Comparison of ENCODE assay signal across 15 cellular contexts in genomic region chr15:90877315-90877714, GRCh38. TPM values are rescaled to one million over a fixed set of nuclear protein-coding genes. Genes with fewer than 3 reads are reported as not detected.
A peak's percentile ranks its signal among the peaks of the same experiment; 100 is the strongest.
DNase-seq lines count a peak whose midpoint lies in the region; ATAC-seq and TF ChIP-seq lines count a peak whose summit lies in the region.
"Had no signal": no experiment of that assay in that cellular context is flagged by ENCODE, and none has a peak within 500 bp of the region (broad histone marks: within the 10 kb centered on the region; RNA-seq: fewer than 3 reads in every experiment).

No MANE protein-coding gene starts in this region.

- no peak overlapping the region for H3K4me3 Mint-ChIP-seq in activated CD4-positive, alpha-beta T cell treated with anti-CD3 and anti-CD28 coated beads for 36 hours
- H3K4me3 Mint-ChIP-seq in dendritic cell treated with granulocyte-macrophage colony-stimulating factor and Interleukin-4, amounts not matched to agents 40 ng/mL and 50 ng/mL, for 4 days, result no peak overlapping the region
- H3K4me3 Mint-ChIP-seq: GM23338 had no signal

- H3K27ac ChIP-seq in left ventricle myocardium inferior (replicated peaks) (no peak overlapping the region), temporal lobe (ENCODE audit: low read depth, low read length) (peak overlapping the region; percentile 45)
- H3K27ac ChIP-seq: BLaER1 treated with 17β-estradiol and CSF1 and Interleukin-3, amounts not matched to agents 10 nM and 100 nM had no signal

- ATAC-seq in activated CD4-positive, alpha-beta T cell treated with anti-CD3 and anti-CD28 coated beads for 36 hours, result no peak
- no peak for ATAC-seq in Right ventricle myocardium inferior
- ATAC-seq: GM23338 had no signal

- POLR2A ChIA-PET in activated CD4-positive, alpha-beta T cell treated with anti-CD3 and anti-CD28 coated beads for 36 hours (lab: Charles Lee), result interaction anchor here (0.6 kb wide), 1 partner anchor 150 kb away, joined by 6 read pairs; no protein-coding TSS in a partner anchor

- H3K4me1 ChIP-seq in left ventricle myocardium inferior, result peaks cover 29% of the 10 kb centered on the region

- TF ChIP-seq CTCF in left ventricle myocardium inferior (IDR thresholded peaks at IDR 0.05; ENCODE audit: borderline replicate concordance), result no peak

- intact Hi-C loops in activated CD4-positive, alpha-beta T cell treated with anti-CD3 and anti-CD28 coated beads for 36 hours (cut with DNase I, micrococcal nuclease), result loop anchor here in 1 of 2 experiments (10.0 kb wide), 1 partner anchor 63 kb away; no protein-coding TSS in a partner anchor
- intact Hi-C loops in Right ventricle myocardium inferior (cut with DNase I), result no loop called here
- intact Hi-C loops in left ventricle myocardium inferior (cut with micrococcal nuclease), result loop anchor here (10.0 kb wide), 1 partner anchor 63 kb away; no protein-coding TSS in a partner anchor
- intact Hi-C loops in dendritic cell treated with granulocyte-macrophage colony-stimulating factor and Interleukin-4, amounts not matched to agents 40 ng/mL and 50 ng/mL, for 4 days (cut with micrococcal nuclease), result no loop called here

- H3K36me3 ChIP-seq in left ventricle myocardium inferior, result peaks cover 68% of the 10 kb centered on the region

- H3K4me3 ChIP-seq in left ventricle myocardium inferior, result no peak overlapping the region
- H3K4me3 ChIP-seq: BLaER1 treated with 17β-estradiol and CSF1 and Interleukin-3, amounts not matched to agents 10 nM and 100 nM; GM23338 had no signal

- H3K4me1 Mint-ChIP-seq in activated CD4-positive, alpha-beta T cell treated with anti-CD3 and anti-CD28 coated beads for 36 hours, result peaks cover 21% of the 10 kb centered on the region
- H3K4me1 Mint-ChIP-seq in dendritic cell treated with granulocyte-macrophage colony-stimulating factor and Interleukin-4, amounts not matched to agents 40 ng/mL and 50 ng/mL, for 4 days (ENCODE audit: low read depth), result peaks cover 85% of the 10 kb centered on the region

- H3K27me3 Mint-ChIP-seq in activated CD4-positive, alpha-beta T cell treated with anti-CD3 and anti-CD28 coated beads for 36 hours, result no peaks in the 10 kb centered on the region
- no peaks in the 10 kb centered on the region for H3K27me3 Mint-ChIP-seq in dendritic cell treated with granulocyte-macrophage colony-stimulating factor and Interleukin-4, amounts not matched to agents 40 ng/mL and 50 ng/mL, for 4 days

- H3K9me3 Mint-ChIP-seq in activated CD4-positive, alpha-beta T cell treated with anti-CD3 and anti-CD28 coated beads for 36 hours (ENCODE audit: low read depth), result no peaks in the 10 kb centered on the region
- H3K9me3 Mint-ChIP-seq in dendritic cell treated with granulocyte-macrophage colony-stimulating factor and Interleukin-4, amounts not matched to agents 40 ng/mL and 50 ng/mL, for 4 days, result no peaks in the 10 kb centered on the region
- H3K9me3 Mint-ChIP-seq: GM23338 had no signal

- peaks cover 78% of the 10 kb centered on the region for H3K36me3 Mint-ChIP-seq in activated CD4-positive, alpha-beta T cell treated with anti-CD3 and anti-CD28 coated beads for 36 hours (ENCODE audit: low read depth)
- peaks cover 99% of the 10 kb centered on the region for H3K36me3 Mint-ChIP-seq in dendritic cell treated with granulocyte-macrophage colony-stimulating factor and Interleukin-4, amounts not matched to agents 40 ng/mL and 50 ng/mL, for 4 days (ENCODE audit: low read depth)

- H3K27me3 ChIP-seq in left ventricle myocardium inferior (ENCODE audit: low read depth), result no peaks in the 10 kb centered on the region
- H3K27me3 ChIP-seq: BLaER1 treated with 17β-estradiol and CSF1 and Interleukin-3, amounts not matched to agents 10 nM and 100 nM had no signal

- DNase-seq in activated CD4-positive, alpha-beta T cell treated with anti-CD3 and anti-CD28 coated beads for 36 hours, result no peak
- DNase-seq in activated CD4-positive, alpha-beta T cell treated with anti-CD3 and anti-CD28 coated beads for 48 hours, result no peak
- DNase-seq in Right ventricle myocardium inferior (ENCODE audit: missing footprints), result peak; percentile 51
- DNase-seq in left ventricle myocardium inferior, result no peak
- no peak for DNase-seq in NCI-H446 treated with DMSO at 0.1 percent for 48 hours (lab: John Stamatoyannopoulos, UW)
- DNase-seq in NCI-H82 (lab: John Stamatoyannopoulos, UW), result no peak
- DNase-seq: DMS 273 treated with DMSO at 0.1 percent for 48 hours, MV-4-11, NCI-H1436, NCI-H2029 treated with DMSO at 0.1 percent for 48 hours, NCI-H524 treated with DMSO at 0.1 percent for 48 hours had no signal

- H3K9me3 ChIP-seq in left ventricle myocardium inferior (replicated peaks), result no peaks in the 10 kb centered on the region
- H3K9me3 ChIP-seq: BLaER1 treated with 17β-estradiol and CSF1 and Interleukin-3, amounts not matched to agents 10 nM and 100 nM had no signal

- peak overlapping the region; percentile 42 for H3K27ac Mint-ChIP-seq in activated CD4-positive, alpha-beta T cell treated with anti-CD3 and anti-CD28 coated beads for 36 hours
- peak overlapping the region; percentile 18 for H3K27ac Mint-ChIP-seq in dendritic cell treated with granulocyte-macrophage colony-stimulating factor and Interleukin-4, amounts not matched to agents 40 ng/mL and 50 ng/mL, for 4 days
- H3K27ac Mint-ChIP-seq: GM23338 had no signal

- CTCF ChIA-PET in activated CD4-positive, alpha-beta T cell treated with anti-CD3 and anti-CD28 coated beads for 36 hours (lab: Charles Lee), result no interaction called here

RNA-seq across cellular contexts. Expression of gene FES, which starts 7.0 kb away (rescaled TPM):
- 10 to 100 TPM; 12.2 to 15.6 TPM for total RNA-seq in activated CD4-positive, alpha-beta T cell treated with anti-CD3 and anti-CD28 coated beads for 36 hours
- 19.3 TPM for total RNA-seq in Right ventricle myocardium inferior
- total RNA-seq in left ventricle myocardium inferior, result 11.9 TPM
- 3.7 TPM for total RNA-seq in temporal lobe

RNA-seq across cellular contexts. Expression of gene FURIN, which starts 8.9 kb away (rescaled TPM):
- 100 to 1,000 TPM; 406 to 422 TPM for total RNA-seq in activated CD4-positive, alpha-beta T cell treated with anti-CD3 and anti-CD28 coated beads for 36 hours
- total RNA-seq in Right ventricle myocardium inferior (51.2 TPM), left ventricle myocardium inferior (42.7 TPM), temporal lobe (14.8 TPM)

RNA-seq across cellular contexts. Expression of gene MAN2A2, which starts 25.8 kb away (rescaled TPM):
- total RNA-seq in activated CD4-positive, alpha-beta T cell treated with anti-CD3 and anti-CD28 coated beads for 36 hours, result 100 to 1,000 TPM in 1 of 2 experiments, 10 to 100 TPM in 1; 76.6 to 104 TPM
- total RNA-seq in Right ventricle myocardium inferior (133 TPM), left ventricle myocardium inferior (95.4 TPM), temporal lobe (24.3 TPM)

RNA-seq across cellular contexts. Expression of gene HDDC3, which starts 55.0 kb away (rescaled TPM):
- 10 to 100 TPM; 34.2 to 41.2 TPM for total RNA-seq in activated CD4-positive, alpha-beta T cell treated with anti-CD3 and anti-CD28 coated beads for 36 hours
- total RNA-seq in Right ventricle myocardium inferior (18.9 TPM), left ventricle myocardium inferior (12.7 TPM), temporal lobe (6.1 TPM)

RNA-seq across cellular contexts. Expression of gene UNC45A, which starts 57.8 kb away (rescaled TPM):
- 10 to 100 TPM; 51.4 to 65.6 TPM for total RNA-seq in activated CD4-positive, alpha-beta T cell treated with anti-CD3 and anti-CD28 coated beads for 36 hours
- total RNA-seq in Right ventricle myocardium inferior (25.8 TPM), left ventricle myocardium inferior (21.9 TPM), temporal lobe (26.1 TPM)
